Comparison of ENCODE assay signal across 8 cellular contexts in the genomic region with DNA sequence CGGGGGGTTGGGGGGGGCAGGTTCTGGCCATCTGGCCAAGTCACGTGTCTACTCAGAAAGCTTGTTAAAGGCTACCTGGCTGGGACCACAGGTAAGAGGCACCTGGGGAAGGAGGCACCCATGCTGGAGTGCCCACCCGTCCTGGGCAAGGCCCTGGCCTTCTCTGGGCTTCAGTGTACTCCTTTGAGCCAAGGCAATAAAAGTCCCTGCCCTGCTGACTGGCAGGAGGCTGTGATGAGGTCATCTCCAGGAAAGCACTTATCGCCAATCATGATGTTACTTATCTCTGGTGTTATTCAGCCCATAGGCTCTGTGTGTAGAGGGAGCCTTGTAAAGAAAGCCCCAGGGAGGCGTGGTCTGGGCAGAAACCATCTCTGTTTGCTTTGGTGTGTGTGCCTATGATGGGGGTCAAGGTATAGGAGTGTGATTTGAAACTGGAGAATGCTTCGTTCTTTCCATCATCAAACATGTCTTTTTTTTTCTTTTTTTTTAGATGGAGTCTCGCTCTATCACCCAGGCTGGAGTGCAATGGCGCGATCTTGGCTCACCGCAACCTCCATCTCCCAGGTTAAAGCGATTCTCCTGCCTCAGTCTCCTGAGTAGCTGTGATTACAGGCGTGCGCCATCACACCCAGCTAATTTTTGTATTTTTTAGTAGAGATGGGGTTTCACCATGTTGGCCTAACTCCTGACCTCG. TPM values are rescaled to one million over a fixed set of nuclear protein-coding genes. Genes with fewer than 3 reads are reported as not detected.
A peak's percentile ranks its signal among the peaks of the same experiment; 100 is the strongest.
DNase-seq lines count a peak whose midpoint lies in the region; FAIRE-seq lines count a peak whose summit lies in the region.

No MANE protein-coding gene starts in this region.

- peaks cover 43 to 72% (median 66%) of the 10 kb centered on the region in 10 experiments for H3K4me1 ChIP-seq in BLaER1 treated with 17β-estradiol and CSF1 and Interleukin-3, amounts not matched to agents 10 nM and 100 nM
- H3K4me1 ChIP-seq in duodenal mucosa (ENCODE audit: control insufficient read depth in 1 of 2, insufficient read depth in 2 of 2, low read length in 2 of 2), result peaks cover 30 to 49% of the 10 kb centered on the region in 2 donors
- H3K4me1 ChIP-seq in neuronal stem cell (ENCODE audit: control insufficient read depth in 2 of 2, insufficient read depth in 1 of 2, low read depth in 1 of 2, low read length in 2 of 2), result peaks cover 2 to 37% of the 10 kb centered on the region in 2 donors

- peak overlapping the region; percentile 59 for H2AK5ac ChIP-seq in neuronal stem cell (ENCODE audit: low read depth, low read length)

- H3K4ac ChIP-seq in neuronal stem cell (ENCODE audit: low read length), result no peak overlapping the region

- no peaks in the 10 kb centered on the region for H3K79me1 ChIP-seq in neuronal stem cell (ENCODE audit: low read depth, low read length)

- peak overlapping the region; percentile 77 for H3K18ac ChIP-seq in neuronal stem cell (ENCODE audit: low read length)

- H2AFZ ChIP-seq in neuronal stem cell (ENCODE audit: low read length), result no peak overlapping the region

- H2BK5ac ChIP-seq in neuronal stem cell (ENCODE audit: low read length), result peak overlapping the region; percentile 7

- no peaks in the 10 kb centered on the region for H3K9me3 ChIP-seq in BLaER1 treated with 17β-estradiol and CSF1 and Interleukin-3, amounts not matched to agents 10 nM and 100 nM (replicated peaks in 1 of 11)
- H3K9me3 ChIP-seq in duodenal mucosa (ENCODE audit: control insufficient read depth in 1 of 2, low read length in 2 of 2), result no peaks in the 10 kb centered on the region
- H3K9me3 ChIP-seq in neuronal stem cell (replicated peaks in 1 of 2; ENCODE audit: control insufficient read depth in 2 of 2, insufficient read depth in 1 of 2, low read depth in 1 of 2, low read length in 2 of 2), result no peaks in the 10 kb centered on the region

- H3K4me2 ChIP-seq in BLaER1 treated with 17β-estradiol and CSF1 and Interleukin-3, amounts not matched to agents 10 nM and 100 nM, result peak overlapping the region; percentile 70 to 96 (median 86)
- no peak overlapping the region for H3K4me2 ChIP-seq in neuronal stem cell (ENCODE audit: insufficient read depth, low read length, poor library complexity, severe bottlenecking)

- H3K14ac ChIP-seq in neuronal stem cell (ENCODE audit: low read length), result no peak overlapping the region

- DNase-seq in HUDEP-2 (lab: John Stamatoyannopoulos, UW; ENCODE audit: unreplicated experiment in 76 of 76) (peak in 69 of 76 experiments; percentile 17 to 88 (median 66)), NOMO-1 treated with dmso at 0.1 percent for 144 hours (lab: John Stamatoyannopoulos, UW; ENCODE audit: unreplicated experiment) (peak; percentile 32), neuronal stem cell (ENCODE audit: low spot score) (no peak), frontal cortex (ENCODE audit: low spot score in 2 of 2) (no peak), T-helper 9 cell (no peak), NCI-H1105 treated with DMSO at 0.1 percent for 48 hours (lab: John Stamatoyannopoulos, UW) (no peak)

- no peak overlapping the region for H4K91ac ChIP-seq in neuronal stem cell (ENCODE audit: low read depth, low read length, poor library complexity)

- no CpG with 5 or more reads among the region's 14 CpGs for WGBS in neuronal stem cell (ENCODE audit: extremely low coverage in 2 of 2, insufficient read length in 2 of 2, insufficient replicate concordance in 1 of 2), 2 donors

- no peak overlapping the region for H2BK12ac ChIP-seq in neuronal stem cell (ENCODE audit: low read length)

- no peak overlapping the region for H3K9ac ChIP-seq in BLaER1 treated with 17β-estradiol and CSF1 and Interleukin-3, amounts not matched to agents 10 nM and 100 nM
- H3K9ac ChIP-seq in duodenal mucosa (ENCODE audit: low read depth in 1 of 2, low read length in 2 of 2), result peak overlapping the region; percentile 55 to 99
- no peak overlapping the region for H3K9ac ChIP-seq in neuronal stem cell (ENCODE audit: low read depth, low read length, poor library complexity)

- H3K27me3 ChIP-seq in BLaER1 treated with 17β-estradiol and CSF1 and Interleukin-3, amounts not matched to agents 10 nM and 100 nM, result no peaks in the 10 kb centered on the region; a peak in 1 of 22 replicates
- H3K27me3 ChIP-seq in duodenal mucosa (ENCODE audit: control insufficient read depth in 1 of 2, insufficient read depth in 2 of 2, low read length in 2 of 2), result no peaks in the 10 kb centered on the region
- peaks cover 0 to 15% (median 10%) of the 10 kb centered on the region in 3 experiments for H3K27me3 ChIP-seq in neuronal stem cell (ENCODE audit: control insufficient read depth in 3 of 3, insufficient read depth in 3 of 3, low read depth in 1 of 3, low read length in 3 of 3)

- H3K23ac ChIP-seq in neuronal stem cell (ENCODE audit: low read depth, low read length, poor library complexity), result no peak overlapping the region

- H3K27ac ChIP-seq in BLaER1 treated with 17β-estradiol and CSF1 and Interleukin-3, amounts not matched to agents 10 nM and 100 nM, result peak overlapping the region in 1 of 11 experiments; percentile 35; a peak in 1 of 22 replicates
- H3K27ac ChIP-seq in duodenal mucosa (ENCODE audit: low read depth, low read length) (peak overlapping the region; percentile 90), neuronal stem cell (replicated peaks; ENCODE audit: low read length) (no peak overlapping the region)

- no peak overlapping the region for H3K4me3 ChIP-seq in BLaER1 treated with 17β-estradiol and CSF1 and Interleukin-3, amounts not matched to agents 10 nM and 100 nM
- H3K4me3 ChIP-seq in duodenal mucosa (ENCODE audit: low read depth in 1 of 2, low read length in 2 of 2) (no peak overlapping the region), neuronal stem cell (ENCODE audit: low read length in 2 of 2) (no peak overlapping the region)

- H2BK120ac ChIP-seq in neuronal stem cell (ENCODE audit: low read depth, low read length), result no peak overlapping the region

- FAIRE-seq in frontal cortex (lab: Jason Lieb, UNC), result no peak

- H4K8ac ChIP-seq in neuronal stem cell (ENCODE audit: low read depth, low read length), result no peak overlapping the region

- H4K20me1 ChIP-seq in BLaER1 treated with 17β-estradiol and CSF1 and Interleukin-3, amounts not matched to agents 10 nM and 100 nM, result peaks cover 0 to 8% (median 0%) of the 10 kb centered on the region in 11 experiments; a peak in 1 of 22 replicates

- no peak overlapping the region for H2BK15ac ChIP-seq in neuronal stem cell (ENCODE audit: low read length)

- no peaks in the 10 kb centered on the region for H3K36me3 ChIP-seq in BLaER1 treated with 17β-estradiol and CSF1 and Interleukin-3, amounts not matched to agents 10 nM and 100 nM
- H3K36me3 ChIP-seq in duodenal mucosa (ENCODE audit: control insufficient read depth in 1 of 2, insufficient read depth in 2 of 2, low read length in 2 of 2) (peaks cover 0 to 3% of the 10 kb centered on the region in 2 donors), neuronal stem cell (replicated peaks in 1 of 2; ENCODE audit: control insufficient read depth in 2 of 2, insufficient read depth in 2 of 2, low read length in 2 of 2) (no peaks in the 10 kb centered on the region)

RNA-seq across cellular contexts. Expression of gene CLDN4, which starts 2.5 kb away (rescaled TPM):
- 4.1 TPM for polyA plus RNA-seq in neuronal stem cell (2013, experiment 1 of 2)
- polyA plus RNA-seq in neuronal stem cell (2013, experiment 2 of 2), result 4.0 TPM
- total RNA-seq in frontal cortex, result not detected

RNA-seq across cellular contexts. Expression of gene METTL27, which starts 14.1 kb away (rescaled TPM):
- 2.8 TPM for polyA plus RNA-seq in neuronal stem cell (2013, experiment 1 of 2)
- 3.3 TPM for polyA plus RNA-seq in neuronal stem cell (2013, experiment 2 of 2)
- 0.41 TPM for total RNA-seq in frontal cortex

RNA-seq across cellular contexts. Expression of gene TMEM270, which starts 32.7 kb away (rescaled TPM):
- polyA plus RNA-seq in neuronal stem cell (2013, experiment 1 of 2), result not detected
- 0.04 TPM for polyA plus RNA-seq in neuronal stem cell (2013, experiment 2 of 2)
- not detected for total RNA-seq in frontal cortex

RNA-seq across cellular contexts. Expression of gene CLDN3, which starts 58.2 kb away (rescaled TPM):
- polyA plus RNA-seq in neuronal stem cell (2013, experiment 1 of 2), result 13.8 TPM
- polyA plus RNA-seq in neuronal stem cell (2013, experiment 2 of 2), result 13.7 TPM
- total RNA-seq in frontal cortex, result not detected

Comparison
In these comparisons a context has a peak if more than half of its experiments do, and no peak if none do; other contexts are left out.
1. H3K9ac ChIP-seq: peak in duodenal mucosa (2 of 2); none in BLaER1 treated with 17β-estradiol and CSF1 and Interleukin-3, amounts not matched to agents 10 nM and 100 nM (0 of 11) and neuronal stem cell (single experiment).
2. DNase-seq: peak in HUDEP-2 (69 of 76) and NOMO-1 treated with dmso at 0.1 percent for 144 hours (single experiment); none in neuronal stem cell (single experiment), frontal cortex (0 of 2), T-helper 9 cell (single experiment) and NCI-H1105 treated with DMSO at 0.1 percent for 48 hours (single experiment).